ENCODE assay signal across 3 cellular contexts in the genomic region with DNA sequence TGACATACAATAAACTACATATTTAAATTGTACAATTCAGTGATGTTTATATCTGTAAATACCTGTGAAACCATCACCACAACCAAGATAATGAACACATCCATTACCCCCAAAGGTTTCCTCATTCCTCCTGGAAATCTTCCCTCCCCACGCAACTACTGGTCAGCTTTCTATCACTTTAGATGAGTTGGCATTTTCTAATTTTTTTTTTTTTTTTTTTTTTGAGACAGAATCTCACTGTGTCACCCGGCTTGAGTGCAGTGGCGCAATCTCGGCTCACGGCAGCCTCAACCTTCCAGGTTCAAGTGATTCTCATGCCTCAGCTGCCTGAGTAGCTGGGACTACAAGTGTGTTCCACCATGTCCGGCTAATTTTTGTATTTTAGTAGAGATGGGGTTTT.
TF ChIP-seq lines count a peak whose summit lies in the region.

No MANE protein-coding gene starts in this region.

TF ChIP-seq in HepG2, 621 proteins besides CTCF, POLR2A, EP300 and RAD21:
- TF ChIP-seq MAFF (IDR thresholded peaks at IDR 0.05; ENCODE audit: low read depth, low read length) (0 out of 2 replicates have a peak, but pooled peaks have one; percentile 38), SRF (IDR thresholded peaks at IDR 0.05; ENCODE audit: low read depth, low read length) (no peak), MAFK (conservative IDR thresholded peaks at IDR 0.05 in 1 of 2, IDR thresholded peaks at IDR 0.05 in 1 of 2; ENCODE audit: low read length in 2 of 2) (peak in 1 of 2 experiments; percentile 64; a peak in 3 of 4 replicates)

TF ChIP-seq in A549, 52 proteins besides CTCF, POLR2A, EP300 and RAD21:
- no peak for TF ChIP-seq ESRRA (IDR thresholded peaks at IDR 0.05; ENCODE audit: borderline replicate concordance, low read length)
- TF ChIP-seq MAFK (IDR thresholded peaks at IDR 0.05; ENCODE audit: partially characterized antibody) = peak; percentile 24
- no peak for TF ChIP-seq FOSB (CRISPR knock-in tag; IDR thresholded peaks at IDR 0.05)
- TF ChIP-seq EHF (CRISPR knock-in tag; IDR thresholded peaks at IDR 0.05) = no peak

TF ChIP-seq in K562, 482 proteins besides CTCF, POLR2A, EP300 and RAD21:
- TF ChIP-seq C11orf30 (IDR thresholded peaks at IDR 0.05; ENCODE audit: low read depth) = peak; percentile 86
- TF ChIP-seq, protein P1, sequence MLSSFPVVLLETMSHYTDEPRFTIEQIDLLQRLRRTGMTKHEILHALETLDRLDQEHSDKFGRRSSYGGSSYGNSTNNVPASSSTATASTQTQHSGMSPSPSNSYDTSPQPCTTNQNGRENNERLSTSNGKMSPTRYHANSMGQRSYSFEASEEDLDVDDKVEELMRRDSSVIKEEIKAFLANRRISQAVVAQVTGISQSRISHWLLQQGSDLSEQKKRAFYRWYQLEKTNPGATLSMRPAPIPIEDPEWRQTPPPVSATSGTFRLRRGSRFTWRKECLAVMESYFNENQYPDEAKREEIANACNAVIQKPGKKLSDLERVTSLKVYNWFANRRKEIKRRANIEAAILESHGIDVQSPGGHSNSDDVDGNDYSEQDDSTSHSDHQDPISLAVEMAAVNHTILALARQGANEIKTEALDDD (IDR thresholded peaks at IDR 0.05) = no peak
- no peak for TF ChIP-seq TEAD1 (CRISPR knock-in tag; IDR thresholded peaks at IDR 0.05)
- no peak for TF ChIP-seq SMAD3 (CRISPR knock-in tag; conservative IDR thresholded peaks at IDR 0.05)
- TF ChIP-seq TRIM24 (IDR thresholded peaks at IDR 0.05) = peak; percentile 63 to 74; a peak in 3 of 4 replicates
- TF ChIP-seq PHF8 (IDR thresholded peaks at IDR 0.05; ENCODE audit: borderline replicate concordance, low read length) = no peak
- TF ChIP-seq RBM14 (IDR thresholded peaks at IDR 0.05; ENCODE audit: borderline replicate concordance, insufficient read depth, low read depth, low read length) = no peak
- peak; percentile 74 for TF ChIP-seq ZNF384 (IDR thresholded peaks at IDR 0.05; ENCODE audit: low read depth, low read length)
- peak; percentile 94 for TF ChIP-seq ZNF316 (IDR thresholded peaks at IDR 0.05)
- TF ChIP-seq DDX20 (tag; IDR thresholded peaks at IDR 0.05; ENCODE audit: low read depth) = no peak
- no peak for TF ChIP-seq KLF6 (CRISPR knock-in tag; IDR thresholded peaks at IDR 0.05; ENCODE audit: borderline replicate concordance)
- TF ChIP-seq KLF1 (tag; IDR thresholded peaks at IDR 0.05) = no peak
- TF ChIP-seq MAFK (IDR thresholded peaks at IDR 0.05; ENCODE audit: low read length) = peak; percentile 31; the same call in 1 of the 2 replicates
- TF ChIP-seq TFAM (CRISPR knock-in tag; conservative IDR thresholded peaks at IDR 0.05) = no peak
- TF ChIP-seq NFE2 (IDR thresholded peaks at IDR 0.05; ENCODE audit: low read depth) = peak; percentile 49
- TF ChIP-seq NELFE (IDR thresholded peaks at IDR 0.05; ENCODE audit: insufficient read depth, insufficient read length) = no peak
- 0 out of 2 replicates have a peak, but pooled peaks have one; percentile 26 for TF ChIP-seq DPF2 (IDR thresholded peaks at IDR 0.05)
- no peak for TF ChIP-seq TEAD4 (IDR thresholded peaks at IDR 0.05; ENCODE audit: low read length)
- no peak for TF ChIP-seq TEAD4 (CRISPR knock-in tag; IDR thresholded peaks at IDR 0.05; ENCODE audit: borderline replicate concordance)
- TF ChIP-seq, protein P2, sequence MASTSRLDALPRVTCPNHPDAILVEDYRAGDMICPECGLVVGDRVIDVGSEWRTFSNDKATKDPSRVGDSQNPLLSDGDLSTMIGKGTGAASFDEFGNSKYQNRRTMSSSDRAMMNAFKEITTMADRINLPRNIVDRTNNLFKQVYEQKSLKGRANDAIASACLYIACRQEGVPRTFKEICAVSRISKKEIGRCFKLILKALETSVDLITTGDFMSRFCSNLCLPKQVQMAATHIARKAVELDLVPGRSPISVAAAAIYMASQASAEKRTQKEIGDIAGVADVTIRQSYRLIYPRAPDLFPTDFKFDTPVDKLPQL (IDR thresholded peaks at IDR 0.05; ENCODE audit: extremely low read depth, insufficient read length) = no peak
- TF ChIP-seq CEBPB (tag; IDR thresholded peaks at IDR 0.05) = peak; percentile 64
- TF ChIP-seq, protein P3, sequence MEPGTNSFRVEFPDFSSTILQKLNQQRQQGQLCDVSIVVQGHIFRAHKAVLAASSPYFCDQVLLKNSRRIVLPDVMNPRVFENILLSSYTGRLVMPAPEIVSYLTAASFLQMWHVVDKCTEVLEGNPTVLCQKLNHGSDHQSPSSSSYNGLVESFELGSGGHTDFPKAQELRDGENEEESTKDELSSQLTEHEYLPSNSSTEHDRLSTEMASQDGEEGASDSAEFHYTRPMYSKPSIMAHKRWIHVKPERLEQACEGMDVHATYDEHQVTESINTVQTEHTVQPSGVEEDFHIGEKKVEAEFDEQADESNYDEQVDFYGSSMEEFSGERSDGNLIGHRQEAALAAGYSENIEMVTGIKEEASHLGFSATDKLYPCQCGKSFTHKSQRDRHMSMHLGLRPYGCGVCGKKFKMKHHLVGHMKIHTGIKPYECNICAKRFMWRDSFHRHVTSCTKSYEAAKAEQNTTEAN (CRISPR knock-in tag; IDR thresholded peaks at IDR 0.05) = no peak
- peak; percentile 85 for TF ChIP-seq MAFG (tag; conservative IDR thresholded peaks at IDR 0.05)
- no peak for TF ChIP-seq TBL1XR1 (IDR thresholded peaks at IDR 0.05; ENCODE audit: low read length in 2 of 2)
- TF ChIP-seq MAFF (IDR thresholded peaks at IDR 0.05; ENCODE audit: low read length) = peak; percentile 51
